ENCODE assay signal across 16 cellular contexts in genomic region chr9:99108131-99108530, GRCh38. TPM values are rescaled to one million over a fixed set of nuclear protein-coding genes. Genes with fewer than 3 reads are reported as not detected.
DNase-seq lines count a peak whose midpoint lies in the region; FAIRE-seq and TF ChIP-seq lines count a peak whose summit lies in the region.
"Had no signal": no experiment of that assay in that cellular context is flagged by ENCODE, and none has a peak within 500 bp of the region (broad histone marks: within the 10 kb centered on the region; RNA-seq: fewer than 3 reads in every experiment).

No MANE protein-coding gene starts in this region.

- H3K9ac ChIP-seq in HUES48 (ENCODE audit: low read depth, low read length) (no peak overlapping the region), astrocyte (ENCODE audit: low read length) (no peak overlapping the region)

- no peaks in the 10 kb centered on the region for H3K36me3 ChIP-seq in CD4-positive, alpha-beta memory T cell (ENCODE audit: insufficient read depth, low read length)
- no peaks in the 10 kb centered on the region; the same call in 1 of the 2 replicates for H3K36me3 ChIP-seq in HUES48 (ENCODE audit: control insufficient read depth, insufficient read depth, low read length)
- no peaks in the 10 kb centered on the region for H3K36me3 ChIP-seq in astrocyte (ENCODE audit: insufficient read depth, low read length)
- H3K36me3 ChIP-seq: right lobe of liver had no signal

- H3K27ac Mint-ChIP-seq in CD4-positive, alpha-beta memory T cell, result peak overlapping the region in 6 of 7 donors; percentile 11 to 79 (median 38)
- H3K27ac Mint-ChIP-seq in astrocyte (ENCODE audit: unreplicated experiment) (no peak overlapping the region), nephron progenitor cell (peak overlapping the region; percentile 5)

- H3K4me2 ChIP-seq in astrocyte (ENCODE audit: low read length), result peak overlapping the region; percentile 89

- H4K20me1 ChIP-seq in astrocyte (ENCODE audit: insufficient read depth, low read length), result peaks cover 68% of the 10 kb centered on the region

- TF ChIP-seq CTCF in astrocyte (IDR thresholded peaks at IDR 0.05; ENCODE audit: insufficient read depth, low read depth, low read length), result no peak
- no peak for TF ChIP-seq CTCF in nephron progenitor cell (IDR thresholded peaks at IDR 0.05)

- no peak overlapping the region for H3K27ac ChIP-seq in CD4-positive, alpha-beta memory T cell (ENCODE audit: low read depth, low read length)
- no peak overlapping the region for H3K27ac ChIP-seq in HUES48 (ENCODE audit: low read depth, low read length)
- H3K27ac ChIP-seq in astrocyte (ENCODE audit: low read depth, low read length), result no peak overlapping the region

- POLR2A ChIA-PET in CD4-positive, alpha-beta memory T cell (lab: Charles Lee; ENCODE audit: partially characterized antibody), result interaction anchor here (2.9 to 7.9 kb wide), 3 partner anchors 12 to 49 kb away, joined by 7 to 82 read pairs (median 45); no protein-coding TSS in a partner anchor

- H3K27me3 Mint-ChIP-seq in CD4-positive, alpha-beta memory T cell, result no peaks in the 10 kb centered on the region
- H3K27me3 Mint-ChIP-seq in astrocyte (ENCODE audit: low read depth, unreplicated experiment) (no peaks in the 10 kb centered on the region), nephron progenitor cell (ENCODE audit: low read depth, poor library complexity) (no peaks in the 10 kb centered on the region)
- H3K27me3 Mint-ChIP-seq: activated CD4-positive, alpha-beta memory T cell treated with anti-CD3 and anti-CD28 coated beads for 36 hours had no signal

- peaks cover 0 to 8% of the 10 kb centered on the region in 2 donors for H3K36me3 Mint-ChIP-seq in CD4-positive, alpha-beta memory T cell
- H3K36me3 Mint-ChIP-seq in astrocyte (ENCODE audit: low read depth, unreplicated experiment) (peaks cover 2% of the 10 kb centered on the region), nephron progenitor cell (ENCODE audit: low read depth) (peaks cover 29% of the 10 kb centered on the region)
- H3K36me3 Mint-ChIP-seq: activated CD4-positive, alpha-beta memory T cell treated with anti-CD3 and anti-CD28 coated beads for 36 hours had no signal

- no peaks in the 10 kb centered on the region for H3K9me3 Mint-ChIP-seq in CD4-positive, alpha-beta memory T cell
- H3K9me3 Mint-ChIP-seq in astrocyte (ENCODE audit: unreplicated experiment) (no peaks in the 10 kb centered on the region), nephron progenitor cell (no peaks in the 10 kb centered on the region)
- H3K9me3 Mint-ChIP-seq: activated CD4-positive, alpha-beta memory T cell treated with anti-CD3 and anti-CD28 coated beads for 36 hours had no signal

- no peak overlapping the region for H2AFZ ChIP-seq in astrocyte (ENCODE audit: low read depth, low read length)

- peak overlapping the region in 1 of 2 donors; percentile 16 for H3K4me3 ChIP-seq in CD4-positive, alpha-beta memory T cell (ENCODE audit: low read length in 2 of 2)
- H3K4me3 ChIP-seq in HUES48 (ENCODE audit: low read depth, low read length) (0 out of 2 replicates have a peak overlapping the region, but pooled peaks have one; percentile 1), astrocyte (ENCODE audit: insufficient read depth, low read depth, low read length) (no peak overlapping the region)
- H3K4me3 ChIP-seq: right lobe of liver had no signal

- CTCF ChIA-PET in CD4-positive, alpha-beta memory T cell (lab: Charles Lee; ENCODE audit: partially characterized antibody), result interaction anchor here (0.9 kb wide), 1 partner anchor 107 kb away, joined by 3 read pairs; no protein-coding TSS in a partner anchor

- intact Hi-C loops in CD4-positive, alpha-beta memory T cell (cut with micrococcal nuclease), result no loop called here

- H3K4me1 Mint-ChIP-seq in CD4-positive, alpha-beta memory T cell, result peaks cover 66 to 85% (median 79%) of the 10 kb centered on the region in 4 donors
- peaks cover 57% of the 10 kb centered on the region for H3K4me1 Mint-ChIP-seq in astrocyte (ENCODE audit: low read depth, unreplicated experiment)
- peaks cover 66% of the 10 kb centered on the region for H3K4me1 Mint-ChIP-seq in nephron progenitor cell

- H3K4me3 Mint-ChIP-seq in CD4-positive, alpha-beta memory T cell, result peak overlapping the region in 7 of 8 donors; percentile 25 to 91 (median 87)
- H3K4me3 Mint-ChIP-seq in astrocyte (ENCODE audit: unreplicated experiment), result peak overlapping the region; percentile 86
- H3K4me3 Mint-ChIP-seq in nephron progenitor cell, result no peak overlapping the region

- H3K79me2 ChIP-seq in astrocyte (ENCODE audit: insufficient read depth, low read length), result peaks cover 76% of the 10 kb centered on the region

- H3K9me3 ChIP-seq in CD4-positive, alpha-beta memory T cell (ENCODE audit: control insufficient read depth in 1 of 2, low read length in 2 of 2), result no peaks in the 10 kb centered on the region
- H3K9me3 ChIP-seq in HUES48 (ENCODE audit: control insufficient read depth, insufficient read depth, low read length) (no peaks in the 10 kb centered on the region), astrocyte (ENCODE audit: insufficient read depth, low read depth, low read length) (no peaks in the 10 kb centered on the region)
- H3K9me3 ChIP-seq: right lobe of liver had no signal

- FAIRE-seq in astrocyte (lab: Jason Lieb, UNC), result no peak
- FAIRE-seq: endothelial cell of umbilical vein, keratinocyte, RCC 7860 had no signal

- H3K27me3 ChIP-seq in CD4-positive, alpha-beta memory T cell (ENCODE audit: insufficient read depth, low read length), result no peaks in the 10 kb centered on the region
- peaks cover 9% of the 10 kb centered on the region for H3K27me3 ChIP-seq in HUES48 (ENCODE audit: control insufficient read depth, insufficient read depth, low read length)
- no peaks in the 10 kb centered on the region for H3K27me3 ChIP-seq in astrocyte (ENCODE audit: insufficient read depth, low read length)
- H3K27me3 ChIP-seq: right lobe of liver had no signal

- H3K4me1 ChIP-seq in CD4-positive, alpha-beta memory T cell (ENCODE audit: insufficient read depth, low read length), result peaks cover 84% of the 10 kb centered on the region
- peaks cover 27% of the 10 kb centered on the region for H3K4me1 ChIP-seq in HUES48 (ENCODE audit: control insufficient read depth, insufficient read depth, low read length)
- H3K4me1 ChIP-seq in astrocyte (ENCODE audit: insufficient read depth, low read length), result peaks cover 21% of the 10 kb centered on the region

- no peak for DNase-seq in CD4-positive, alpha-beta memory T cell
- DNase-seq in astrocyte (ENCODE audit: low read depth) (no peak), nephron progenitor cell (no peak), amygdala (lab: John Stamatoyannopoulos, UW) (no peak), GM19240 (ENCODE audit: insufficient read length, low spot score) (no peak), KG1 (lab: John Stamatoyannopoulos, UW) (no peak)
- DNase-seq in central memory CD4-positive, alpha-beta T cell, result no peak
- DNase-seq: activated CD4-positive, alpha-beta memory T cell treated with anti-CD3 and anti-CD28 coated beads for 36 hours; activated gamma-delta T cell treated with Interleukin-2 at 50 U/mL for 16 hours; NCI-H1436 treated with DMSO at 0.1 percent for 48 hours; right lobe of liver; stimulated activated naive CD4-positive, alpha-beta T cell had no signal

RNA-seq across cellular contexts. Expression of gene TGFBR1, which starts 3.2 kb away (rescaled TPM):
- 10 to 100 TPM; 26.4 to 27.4 TPM for total RNA-seq in CD4-positive, alpha-beta memory T cell
- polyA plus RNA-seq in CD4-positive, alpha-beta memory T cell, result 10 to 100 TPM; 19.1 to 21.4 TPM
- total RNA-seq in astrocyte, result 203 and 213 TPM in 2 replicates
